Comparison of ENCODE assay signal across 15 cellular contexts in genomic region chr14:58914271-58914855, GRCh38.
"Had no signal": no experiment of that assay in that cellular context is flagged by ENCODE, and none has a peak within 500 bp of the region (broad histone marks: within the 10 kb centered on the region; RNA-seq: fewer than 3 reads in every experiment).

No MANE protein-coding gene starts in this region.

- H3K4me3 ChIP-seq: ovary, upper lobe of left lung had no signal

- H3K27me3 ChIP-seq: ovary, upper lobe of left lung had no signal

- DNase-seq: activated CD4-positive, alpha-beta memory T cell treated with anti-CD3 and anti-CD28 coated beads for 36 hours; activated CD4-positive, alpha-beta T cell treated with anti-CD3 and anti-CD28 coated beads for 1 hour; activated gamma-delta T cell treated with Interleukin-2 at 50 U/mL for 16 hours; activated naive CD8-positive, alpha-beta T cell treated with anti-CD3 and anti-CD28 coated beads, Interleukin-2, amount 10 ng/mL, durations not matched to agents 7 days and 5 days; activated T-cell treated with anti-CD3 and anti-CD28 coated beads, Interleukin-2, amount 50 U/mL, for 72 hours; aorta; foreskin melanocyte; left colon; natural killer cell; ovary; stimulated activated CD4-positive, alpha-beta T cell treated with anti-CD3 and anti-CD28 coated beads, Interleukin-4, amount 100 ng/mL, for 1 hour; stimulated activated CD8-positive, alpha-beta memory T cell treated with anti-CD3 and anti-CD28 coated beads, Interleukin-4, amount 100 ng/mL, for 48 hours; T-helper 9 cell; upper lobe of left lung had no signal

- H3K27me3 Mint-ChIP-seq: stimulated activated naive CD8-positive, alpha-beta T cell treated with anti-CD3 and anti-CD28 coated beads, Interleukin-15, Interleukin-2, amounts not matched to agents 100 ng/mL and 50 ng/mL, for 24 hours had no signal

- H3K4me3 Mint-ChIP-seq: activated CD4-positive, alpha-beta memory T cell treated with anti-CD3 and anti-CD28 coated beads for 36 hours; activated naive CD8-positive, alpha-beta T cell treated with anti-CD3 and anti-CD28 coated beads, Interleukin-2, amount 10 ng/mL, durations not matched to agents 7 days and 5 days; activated T-cell treated with anti-CD3 and anti-CD28 coated beads, Interleukin-2, amount 50 U/mL, for 72 hours; natural killer cell; stimulated activated naive CD8-positive, alpha-beta T cell treated with anti-CD3 and anti-CD28 coated beads, Interleukin-15, Interleukin-2, amounts not matched to agents 100 ng/mL and 50 ng/mL, for 24 hours had no signal

- H3K27ac Mint-ChIP-seq: activated CD4-positive, alpha-beta memory T cell treated with anti-CD3 and anti-CD28 coated beads for 36 hours; activated naive CD8-positive, alpha-beta T cell treated with anti-CD3 and anti-CD28 coated beads, Interleukin-2, amount 10 ng/mL, durations not matched to agents 7 days and 5 days; activated T-cell treated with anti-CD3 and anti-CD28 coated beads, Interleukin-2, amount 50 U/mL, for 72 hours; natural killer cell; stimulated activated naive CD8-positive, alpha-beta T cell treated with anti-CD3 and anti-CD28 coated beads, Interleukin-15, Interleukin-2, amounts not matched to agents 100 ng/mL and 50 ng/mL, for 24 hours had no signal

- ATAC-seq: activated T-cell treated with anti-CD3 and anti-CD28 coated beads, Interleukin-2, amount 50 U/mL, for 72 hours; left colon; natural killer cell had no signal

- H3K27ac ChIP-seq: ovary, upper lobe of left lung had no signal

- H3K4me1 Mint-ChIP-seq: activated naive CD8-positive, alpha-beta T cell treated with anti-CD3 and anti-CD28 coated beads, Interleukin-2, amount 10 ng/mL, durations not matched to agents 7 days and 5 days; natural killer cell had no signal

- H3K36me3 Mint-ChIP-seq: activated CD4-positive, alpha-beta memory T cell treated with anti-CD3 and anti-CD28 coated beads for 36 hours; activated naive CD8-positive, alpha-beta T cell treated with anti-CD3 and anti-CD28 coated beads, Interleukin-2, amount 10 ng/mL, durations not matched to agents 7 days and 5 days; natural killer cell had no signal

- H3K4me1 ChIP-seq: upper lobe of left lung had no signal

- H3K36me3 ChIP-seq: ovary, upper lobe of left lung had no signal

- H3K9me3 Mint-ChIP-seq: activated CD4-positive, alpha-beta memory T cell treated with anti-CD3 and anti-CD28 coated beads for 36 hours; activated naive CD8-positive, alpha-beta T cell treated with anti-CD3 and anti-CD28 coated beads, Interleukin-2, amount 10 ng/mL, durations not matched to agents 7 days and 5 days; activated T-cell treated with anti-CD3 and anti-CD28 coated beads, Interleukin-2, amount 50 U/mL, for 72 hours; natural killer cell; stimulated activated naive CD8-positive, alpha-beta T cell treated with anti-CD3 and anti-CD28 coated beads, Interleukin-15, Interleukin-2, amounts not matched to agents 100 ng/mL and 50 ng/mL, for 24 hours had no signal
